22 cellular contexts compared by ENCODE assay signal in genomic region chr12:103556890-103557667, GRCh38. TPM values are rescaled to one million over a fixed set of nuclear protein-coding genes. Genes with fewer than 3 reads are reported as not detected.
A peak's percentile ranks its signal among the peaks of the same experiment; 100 is the strongest.
DNase-seq lines count a peak whose midpoint lies in the region; ATAC-seq and TF ChIP-seq lines count a peak whose summit lies in the region.
"Had no signal": no experiment of that assay in that cellular context is flagged by ENCODE, and none has a peak within 500 bp of the region (broad histone marks: within the 10 kb centered on the region; RNA-seq: fewer than 3 reads in every experiment).

No MANE protein-coding gene starts in this region.

- TF ChIP-seq POLR2A in gastrocnemius medialis (IDR thresholded peaks at IDR 0.05) (no peak), adrenal gland (IDR thresholded peaks at IDR 0.05) (no peak)

- no peaks in the 10 kb centered on the region for H3K36me3 Mint-ChIP-seq in naive thymus-derived CD8-positive, alpha-beta T cell
- H3K36me3 Mint-ChIP-seq: CD4-positive, CD25-positive, alpha-beta regulatory T cell had no signal

- H3K4me3 Mint-ChIP-seq in naive thymus-derived CD8-positive, alpha-beta T cell, result no peak overlapping the region
- H3K4me3 Mint-ChIP-seq: CD4-positive, CD25-positive, alpha-beta regulatory T cell had no signal

- DNase-seq in Right ventricle myocardium superior (peak; percentile 34), right atrium auricular region (ENCODE audit: low spot score) (no peak), left ventricle myocardium superior (no peak), gastrocnemius medialis (peak in 1 of 2 donors; percentile 15), adrenal gland (no peak)
- no peak for DNase-seq in naive thymus-derived CD8-positive, alpha-beta T cell
- DNase-seq in activated CD4-positive, alpha-beta T cell treated with anti-CD3 and anti-CD28 coated beads for 4 hours, result no peak
- DNase-seq: BE2C; CD4-positive, CD25-positive, alpha-beta regulatory T cell; COR-L47; DMS 273 treated with DMSO at 0.1 percent for 48 hours; DND-41; GOT3; NCI-H1092 treated with DMSO at 0.1 percent for 48 hours; NCI-H146; NCI-H2029 treated with DMSO at 0.1 percent for 48 hours; NCI-H2171; NCI-H446; SHP77 treated with DMSO at 0.1 percent for 48 hours had no signal

- no peak overlapping the region for H3K27ac ChIP-seq in right atrium auricular region
- H3K27ac ChIP-seq in gastrocnemius medialis, result peak overlapping the region in 3 of 4 donors; percentile 18 to 47 (median 39)
- H3K27ac ChIP-seq in adrenal gland, result no peak overlapping the region

- intact Hi-C loops in Right ventricle myocardium superior (cut with DNase I) (no loop called here), left ventricle myocardium superior (cut with micrococcal nuclease) (no loop called here), gastrocnemius medialis (cut with DNase I; ENCODE audit: low total_unique reads) (no loop called here), adrenal gland (cut with DNase I) (no loop called here)

- peaks cover 16 to 79% (median 25%) of the 10 kb centered on the region in 5 donors for H3K27me3 Mint-ChIP-seq in naive thymus-derived CD8-positive, alpha-beta T cell

- no peaks in the 10 kb centered on the region for H3K4me1 Mint-ChIP-seq in naive thymus-derived CD8-positive, alpha-beta T cell
- H3K4me1 Mint-ChIP-seq: CD4-positive, CD25-positive, alpha-beta regulatory T cell had no signal

- 42 to 58% (median 55%) methylated on average over 3 of the region's 3 CpGs for WGBS in adrenal gland, 4 donors

- H3K36me3 ChIP-seq in right atrium auricular region (no peaks in the 10 kb centered on the region), gastrocnemius medialis (no peaks in the 10 kb centered on the region), adrenal gland (replicated peaks in 1 of 2) (no peaks in the 10 kb centered on the region)
- H3K36me3 ChIP-seq: BE2C had no signal

- no peak for TF ChIP-seq CTCF in right atrium auricular region (IDR thresholded peaks at IDR 0.05)
- no peak for TF ChIP-seq CTCF in gastrocnemius medialis (IDR thresholded peaks at IDR 0.05 in 4 of 5, conservative IDR thresholded peaks at IDR 0.05 in 1 of 5)
- no peak for TF ChIP-seq CTCF in adrenal gland (IDR thresholded peaks at IDR 0.05)

- no peaks in the 10 kb centered on the region for H3K27me3 ChIP-seq in right atrium auricular region
- H3K27me3 ChIP-seq in gastrocnemius medialis, result no peaks in the 10 kb centered on the region
- no peaks in the 10 kb centered on the region for H3K27me3 ChIP-seq in adrenal gland
- H3K27me3 ChIP-seq: BE2C had no signal

- POLR2A ChIA-PET in naive thymus-derived CD8-positive, alpha-beta T cell (lab: Charles Lee), result no interaction called here

- ATAC-seq in Right ventricle myocardium superior (ENCODE audit: poor library complexity) (peak; percentile 83), left ventricle myocardium superior (peak; percentile 92), gastrocnemius medialis (peak; percentile 55 to 77)
- no peak for ATAC-seq in naive thymus-derived CD8-positive, alpha-beta T cell
- ATAC-seq: GM12878, K562 had no signal

- no peaks in the 10 kb centered on the region for H3K9me3 ChIP-seq in right atrium auricular region
- no peaks in the 10 kb centered on the region for H3K9me3 ChIP-seq in gastrocnemius medialis
- no peaks in the 10 kb centered on the region for H3K9me3 ChIP-seq in adrenal gland (replicated peaks in 1 of 3)
- H3K9me3 ChIP-seq: BE2C had no signal

- peaks cover 0 to 9% (median 0%) of the 10 kb centered on the region in 9 donors for H3K9me3 Mint-ChIP-seq in naive thymus-derived CD8-positive, alpha-beta T cell

- no peak overlapping the region for H3K4me3 ChIP-seq in right atrium auricular region
- H3K4me3 ChIP-seq in gastrocnemius medialis, result no peak overlapping the region
- no peak overlapping the region for H3K4me3 ChIP-seq in adrenal gland
- H3K4me3 ChIP-seq: GM12878, K562 had no signal

- H3K4me1 ChIP-seq in right atrium auricular region (no peaks in the 10 kb centered on the region), gastrocnemius medialis (no peaks in the 10 kb centered on the region), adrenal gland (replicated peaks in 1 of 2) (no peaks in the 10 kb centered on the region)
- H3K4me1 ChIP-seq: BE2C had no signal

- in situ Hi-C loops in gastrocnemius medialis (cut with MboI; ENCODE audit: low sequenced_read_pairs in 4 of 4), result loop anchor here in 2 of 4 donors (10.0 to 25.0 kb wide), 2 partner anchors 612 to 620 kb away; no protein-coding TSS in a partner anchor

- H3K27ac Mint-ChIP-seq in naive thymus-derived CD8-positive, alpha-beta T cell, result no peak overlapping the region
- H3K27ac Mint-ChIP-seq: CD4-positive, CD25-positive, alpha-beta regulatory T cell had no signal

RNA-seq across cellular contexts. Expression of gene STAB2, which starts 30.0 kb away (rescaled TPM):
- total RNA-seq in Right ventricle myocardium superior (0.05 TPM), right atrium auricular region (under 1 TPM in 1 of 2 donors, not detected in 1; 0.11 TPM), left ventricle myocardium superior (0.25 TPM), gastrocnemius medialis (not detected), adrenal gland (1 to 10 TPM in 3 of 8 donors, under 1 TPM in 4, not detected in 1; 0.04 to 1.6 (median 0.32) TPM)
- polyA plus RNA-seq in adrenal gland, result under 1 TPM; 0.02 to 0.27 (median 0.08) TPM
- total RNA-seq in naive thymus-derived CD8-positive, alpha-beta T cell, result not detected
- polyA plus RNA-seq in naive thymus-derived CD8-positive, alpha-beta T cell, result not detected
- total RNA-seq: A172; CD4-positive, CD25-positive, alpha-beta regulatory T cell; GM12878; K562 had no signal
- polyA plus RNA-seq: CD4-positive, CD25-positive, alpha-beta regulatory T cell had no signal

Comparison
In these comparisons a context has a peak if more than half of its experiments do, and no peak if none do; other contexts are left out.
1. ATAC-seq: peak in Right ventricle myocardium superior (single experiment), left ventricle myocardium superior (single experiment) and gastrocnemius medialis (2 of 2); none in naive thymus-derived CD8-positive, alpha-beta T cell (0 of 2).
2. H3K27ac ChIP-seq: peak in gastrocnemius medialis (3 of 4); none in right atrium auricular region (0 of 2) and adrenal gland (0 of 5).